In the genomic region with DNA sequence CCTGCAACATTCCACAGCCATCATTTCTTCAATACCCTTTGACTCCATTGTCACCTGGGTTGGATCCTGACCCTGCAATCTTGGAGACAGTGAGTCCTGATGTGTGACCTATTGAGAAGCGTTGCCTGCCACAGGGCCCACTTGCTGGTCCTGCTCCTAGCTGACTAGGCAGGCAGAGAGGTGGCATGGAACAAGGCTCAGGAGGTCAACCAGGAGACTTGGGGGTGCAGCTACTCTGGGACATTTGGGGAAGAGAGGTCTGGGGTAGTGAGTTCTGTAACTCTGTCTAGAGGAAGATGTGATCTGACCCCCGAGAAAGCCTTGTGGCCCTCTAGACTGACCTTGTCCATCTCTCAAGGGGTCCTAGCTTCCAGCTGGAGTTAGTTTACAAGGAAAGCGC, we compare ENCODE assay signal across 9 cellular contexts. TPM values are rescaled to one million over a fixed set of nuclear protein-coding genes. Genes with fewer than 3 reads are reported as not detected.
DNase-seq lines count a peak whose midpoint lies in the region; ATAC-seq and TF ChIP-seq lines count a peak whose summit lies in the region.
"Had no signal": no experiment of that assay in that cellular context is flagged by ENCODE, and none has a peak within 500 bp of the region (broad histone marks: within the 10 kb centered on the region; RNA-seq: fewer than 3 reads in every experiment).

No MANE protein-coding gene starts in this region.

- no peak overlapping the region for H3K27ac ChIP-seq in PC-9

- no peak for TF ChIP-seq POLR2A in lower leg skin (IDR thresholded peaks at IDR 0.05)

- no peak for DNase-seq in activated T-cell treated with anti-CD3 and anti-CD28 coated beads, Interleukin-2, amount 50 U/mL, for 4 hours
- DNase-seq in activated T-cell treated with anti-CD3 and anti-CD28 coated beads, Interleukin-2, amount 50 U/mL, for 1 hour: no peak
- DNase-seq in PC-9: no peak
- DNase-seq in fibroblast of the aortic adventitia (ENCODE audit: low read depth): no peak
- no peak for DNase-seq in stimulated activated CD4-positive, alpha-beta T cell treated with anti-CD3 and anti-CD28 coated beads, Interleukin-2, amount 100 ng/mL, for 48 hours
- DNase-seq in lower leg skin (ENCODE audit: low spot score in 2 of 2): no peak
- no peak for DNase-seq in activated gamma-delta T cell (lab: John Stamatoyannopoulos, UW)
- DNase-seq: NCI-H2029 had no signal

- H3K4me3 Mint-ChIP-seq in activated T-cell treated with anti-CD3 and anti-CD28 coated beads, Interleukin-2, amount 50 U/mL, for 4 hours: peak overlapping the region; percentile 92
- peak overlapping the region; percentile 88 for H3K4me3 Mint-ChIP-seq in stimulated activated memory B cell treated with anti-CD40 and anti-IgM and Interleukin-4, amounts not matched to agents 10 μg/mL and 1 μg/mL and 100 μg/mL, for 72 hours

- no TSS peak for BruUV-seq in PC-9 (replicated peaks; lab: Mats Ljungman, UMichigan)

- POLR2A ChIA-PET in PC-9 (lab: Charles Lee; ENCODE audit: unreplicated experiment): no interaction called here

- H3K36me3 Mint-ChIP-seq in activated T-cell treated with anti-CD3 and anti-CD28 coated beads, Interleukin-2, amount 50 U/mL, for 4 hours (ENCODE audit: insufficient read depth): peaks cover 16% of the 10 kb centered on the region
- H3K36me3 Mint-ChIP-seq in stimulated activated memory B cell treated with anti-CD40 and anti-IgM and Interleukin-4, amounts not matched to agents 10 μg/mL and 1 μg/mL and 100 μg/mL, for 72 hours: peaks cover 16% of the 10 kb centered on the region

- H3K27ac Mint-ChIP-seq in stimulated activated memory B cell treated with anti-CD40 and anti-IgM and Interleukin-4, amounts not matched to agents 10 μg/mL and 1 μg/mL and 100 μg/mL, for 72 hours: peak overlapping the region; percentile 74

- H3K9me3 ChIP-seq in PC-9 (ENCODE audit: insufficient read depth, low read depth): no peaks in the 10 kb centered on the region

- intact Hi-C loops in PC-9 (cut with micrococcal nuclease; ENCODE audit: unreplicated experiment) (no loop called here), lower leg skin (cut with DNase I; ENCODE audit: low total_unique reads) (no loop called here)

- H2AFZ ChIP-seq in PC-9: no peak overlapping the region

- H3K4me3 ChIP-seq in PC-9: peak overlapping the region; percentile 92; the same call in 1 of the 2 replicates
- peak overlapping the region; percentile 86 for H3K4me3 ChIP-seq in fibroblast of the aortic adventitia (ENCODE audit: low read depth, low read length)
- H3K4me3 ChIP-seq in lower leg skin (ENCODE audit: low read depth, poor library complexity, severe bottlenecking): no peak overlapping the region

- H3K9me3 Mint-ChIP-seq in activated T-cell treated with anti-CD3 and anti-CD28 coated beads, Interleukin-2, amount 50 U/mL, for 4 hours: no peaks in the 10 kb centered on the region
- no peaks in the 10 kb centered on the region for H3K9me3 Mint-ChIP-seq in stimulated activated memory B cell treated with anti-CD40 and anti-IgM and Interleukin-4, amounts not matched to agents 10 μg/mL and 1 μg/mL and 100 μg/mL, for 72 hours

- peaks cover 7% of the 10 kb centered on the region; the same call in 1 of the 2 replicates for H3K36me3 ChIP-seq in PC-9 (ENCODE audit: low read depth)

- peak overlapping the region; percentile 99 for H3K4me2 ChIP-seq in PC-9

- no peaks in the 10 kb centered on the region for H3K27me3 ChIP-seq in PC-9 (ENCODE audit: insufficient read depth, low read depth)

- peaks cover 25% of the 10 kb centered on the region for H4K20me1 ChIP-seq in PC-9 (ENCODE audit: insufficient read depth)

- no peaks in the 10 kb centered on the region for H3K9me2 ChIP-seq in PC-9 (ENCODE audit: insufficient read depth)

- peaks cover 64% of the 10 kb centered on the region for H3K79me2 ChIP-seq in PC-9 (ENCODE audit: low read depth)

- no peaks in the 10 kb centered on the region for H3K27me3 Mint-ChIP-seq in activated T-cell treated with anti-CD3 and anti-CD28 coated beads, Interleukin-2, amount 50 U/mL, for 4 hours (ENCODE audit: low read depth)
- H3K27me3 Mint-ChIP-seq in stimulated activated memory B cell treated with anti-CD40 and anti-IgM and Interleukin-4, amounts not matched to agents 10 μg/mL and 1 μg/mL and 100 μg/mL, for 72 hours: no peaks in the 10 kb centered on the region

- TF ChIP-seq CTCF in PC-9 (conservative IDR thresholded peaks at IDR 0.05): no peak
- TF ChIP-seq CTCF in fibroblast of the aortic adventitia (IDR thresholded peaks at IDR 0.05; ENCODE audit: insufficient read depth, low read length): no peak
- TF ChIP-seq CTCF in lower leg skin (IDR thresholded peaks at IDR 0.05): no peak

- CTCF ChIA-PET in PC-9 (lab: Charles Lee): no interaction called here

- peaks cover 54% of the 10 kb centered on the region for H3K4me1 Mint-ChIP-seq in activated T-cell treated with anti-CD3 and anti-CD28 coated beads, Interleukin-2, amount 50 U/mL, for 4 hours (ENCODE audit: low read depth)
- H3K4me1 Mint-ChIP-seq in stimulated activated memory B cell treated with anti-CD40 and anti-IgM and Interleukin-4, amounts not matched to agents 10 μg/mL and 1 μg/mL and 100 μg/mL, for 72 hours: peaks cover 59% of the 10 kb centered on the region

- peaks cover 7% of the 10 kb centered on the region for H3F3A ChIP-seq in PC-9 (ENCODE audit: insufficient read depth, low read depth)

- peaks cover 29% of the 10 kb centered on the region for H3K4me1 ChIP-seq in PC-9 (replicated peaks; ENCODE audit: insufficient read depth)

- no peak for ATAC-seq in activated T-cell treated with anti-CD3 and anti-CD28 coated beads, Interleukin-2, amount 50 U/mL, for 4 hours
- no peak for ATAC-seq in stimulated activated memory B cell treated with anti-CD40 and anti-IgM and Interleukin-4, amounts not matched to agents 10 μg/mL and 1 μg/mL and 100 μg/mL, for 72 hours

- 83 to 86% methylated on average over 3 of the region's 3 CpGs for WGBS in lower leg skin, 2 donors

RNA-seq across cellular contexts. Expression of a gene that starts 1.8 kb away (rescaled TPM):
- 100 to 1,000 TPM; 109 to 137 (median 118) TPM for total RNA-seq in activated T-cell treated with anti-CD3 and anti-CD28 coated beads, Interleukin-2, amount 50 U/mL, for 4 hours
- total RNA-seq in PC-9 (2021) (97.5 and 142 TPM in 2 replicates), fibroblast of the aortic adventitia (ENCODE audit: low replicate concordance) (2.9 and 18.3 TPM in 2 replicates), lower leg skin (10 to 100 TPM; 21.1 to 36.0 (median 24.7) TPM)

RNA-seq across cellular contexts. Expression of a gene that starts 46.1 kb away (rescaled TPM):
- total RNA-seq in activated T-cell treated with anti-CD3 and anti-CD28 coated beads, Interleukin-2, amount 50 U/mL, for 4 hours: 1,000 to 10,000 TPM; 2,630 to 2,693 (median 2,657) TPM
- total RNA-seq in PC-9 (2021) (2,776 and 3,599 TPM in 2 replicates), fibroblast of the aortic adventitia (ENCODE audit: low replicate concordance) (1,562 and 2,915 TPM in 2 replicates), lower leg skin (1,000 to 10,000 TPM; 1,809 to 2,568 (median 2,150) TPM)
